1 cellular context compared by ENCODE assay signal in genomic region chr17:74776044-74776962, GRCh38.
A peak's percentile ranks its signal among the peaks of the same experiment; 100 is the strongest.
TF ChIP-seq lines count a peak whose summit lies in the region.

TSS of gene NAT9 (minus strand) at chr17:74776345. CDS start at chr17:74775698, 647 bp downstream.

TF ChIP-seq in GM23338, 12 proteins besides CTCF, POLR2A, EP300 and RAD21 (continued from another document):
- TF ChIP-seq ZNF462 (CRISPR knock-in tag; IDR thresholded peaks at IDR 0.05) (no peak), POLR2AphosphoS5 (IDR thresholded peaks at IDR 0.05; ENCODE audit: low read depth) (peak; percentile 90), ETS1 (IDR thresholded peaks at IDR 0.05) (no peak; the same call in none of the 2 replicates), CREB1 (CRISPR knock-in tag; IDR thresholded peaks at IDR 0.05; ENCODE audit: low read depth) (peak; percentile 78), ZNF114 (CRISPR knock-in tag; IDR thresholded peaks at IDR 0.05) (no peak), STAT1 (IDR thresholded peaks at IDR 0.05; ENCODE audit: unreplicated experiment) (no peak), JUNB (IDR thresholded peaks at IDR 0.05; ENCODE audit: unreplicated experiment) (no peak), ZNF331 (CRISPR knock-in tag; IDR thresholded peaks at IDR 0.05; ENCODE audit: low read depth) (no peak), EZH2phosphoT487 (IDR thresholded peaks at IDR 0.05; ENCODE audit: unreplicated experiment) (no peak)
